Comparison of ENCODE assay signal across 1 cellular context in genomic region chr1:109864063-109864822, GRCh38.
TF ChIP-seq lines count a peak whose summit lies in the region.

No MANE protein-coding gene starts in this region.

TF ChIP-seq in HepG2, 621 proteins besides CTCF, POLR2A, EP300 and RAD21:
- TF ChIP-seq BORCS8-MEF2B (CRISPR knock-in tag; IDR thresholded peaks at IDR 0.05) (no peak), ZSCAN22 (CRISPR knock-in tag; IDR thresholded peaks at IDR 0.05) (no peak), ZBTB3 (CRISPR knock-in tag; IDR thresholded peaks at IDR 0.05; ENCODE audit: borderline replicate concordance, low read depth) (no peak), SALL2 (CRISPR knock-in tag; IDR thresholded peaks at IDR 0.05) (no peak), ZFP1 (CRISPR knock-in tag; IDR thresholded peaks at IDR 0.05) (no peak)
